24 cellular contexts compared by ENCODE assay signal in the genomic region with DNA sequence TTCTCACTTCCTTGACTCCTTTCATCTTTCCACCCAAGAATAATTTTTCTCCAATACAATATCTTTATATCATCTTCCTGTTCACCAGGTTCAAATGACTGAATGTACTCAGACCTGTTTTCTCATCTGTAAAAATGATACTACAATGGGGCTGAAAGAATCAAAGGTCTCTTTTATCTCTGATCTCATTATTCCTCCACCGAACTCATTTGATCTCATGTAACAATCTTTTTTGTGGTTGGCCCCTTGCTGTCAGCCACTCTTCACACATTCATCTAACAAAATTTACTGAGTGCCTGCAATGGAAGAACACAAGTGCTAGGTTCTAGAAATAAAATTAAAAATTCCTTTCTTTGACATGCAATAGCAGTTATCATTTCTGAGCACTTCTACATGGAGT.
"Had no signal": no experiment of that assay in that cellular context is flagged by ENCODE, and none has a peak within 500 bp of the region (broad histone marks: within the 10 kb centered on the region; RNA-seq: fewer than 3 reads in every experiment).

No MANE protein-coding gene starts in this region.

- H3K4me3 ChIP-seq: MG63 had no signal

- H3K9me3 ChIP-seq: MG63, SK-N-SH had no signal

- H3K27me3 ChIP-seq: MG63 had no signal

- H3K27ac ChIP-seq: RWPE1 had no signal

- DNase-seq: Karpas-422, KG1, MG63, NCI-H1092, NCI-H1105 treated with DMSO at 0.1 percent for 48 hours, NCI-H1417 treated with DMSO at 0.1 percent for 48 hours, NCI-H146, NCI-H1694 treated with DMSO at 0.1 percent for 48 hours, NCI-H1930, NCI-H2081, NCI-H2171, NCI-H226, NCI-H446, NCI-H510A, NCI-H524 treated with DMSO at 0.1 percent for 48 hours, NCI-H69, NCI-H774, PC-3, SHP77, SK-N-SH, SW 1271, T-helper 1 cell had no signal

- ATAC-seq: Panc1, PC-3 had no signal

- H3K36me3 ChIP-seq: MG63 had no signal
